21 cellular contexts compared by ENCODE assay signal in genomic region chr17:44105483-44105882, GRCh38. TPM values are rescaled to one million over a fixed set of nuclear protein-coding genes. Genes with fewer than 3 reads are reported as not detected.
DNase-seq lines count a peak whose midpoint lies in the region; ATAC-seq, FAIRE-seq and TF ChIP-seq lines count a peak whose summit lies in the region.
"Had no signal": no experiment of that assay in that cellular context is flagged by ENCODE, and none has a peak within 500 bp of the region (broad histone marks: within the 10 kb centered on the region; RNA-seq: fewer than 3 reads in every experiment).

No MANE protein-coding gene starts in this region.

- CTCF ChIA-PET in K562 (lab: Yijun Ruan, JAX; ENCODE audit: low intra/inter-chr PET ratio), result interaction anchor here (0.5 kb wide), 1 partner anchor 225 kb away, joined by 4 read pairs; no protein-coding TSS in a partner anchor

- TF ChIP-seq CTCF in K562 (IDR thresholded peaks at IDR 0.05 in 2 of 3, conservative IDR thresholded peaks at IDR 0.05 in 1 of 3; ENCODE audit: insufficient read depth in 2 of 3, low read depth in 1 of 3, low read length in 3 of 3), result no peak
- no peak for TF ChIP-seq CTCF in sigmoid colon (IDR thresholded peaks at IDR 0.05)

- no peaks in the 10 kb centered on the region for H3K9me3 ChIP-seq in K562 (replicated peaks; ENCODE audit: control insufficient read depth, insufficient read depth, low read depth, low read length)
- no peaks in the 10 kb centered on the region for H3K9me3 ChIP-seq in sigmoid colon
- H3K9me3 ChIP-seq: heart left ventricle, upper lobe of left lung had no signal

- H2AFZ ChIP-seq in K562 (ENCODE audit: low read depth, low read length), result no peak overlapping the region

- no peaks in the 10 kb centered on the region for H3K27me3 Mint-ChIP-seq in activated naive CD8-positive, alpha-beta T cell treated with anti-CD3 and anti-CD28 coated beads, Interleukin-2, amount 50 U/mL, for 24 hours
- H3K27me3 Mint-ChIP-seq: activated B cell treated with CpG ODN at 0.5 μM for 24 hours; CD4-positive, CD25-positive, alpha-beta regulatory T cell; dendritic cell treated with granulocyte-macrophage colony-stimulating factor and Interleukin-4, amounts not matched to agents 40 ng/mL and 50 ng/mL, for 4 days had no signal

- no peak overlapping the region for H3K4me3 Mint-ChIP-seq in activated naive CD8-positive, alpha-beta T cell treated with anti-CD3 and anti-CD28 coated beads, Interleukin-2, amount 50 U/mL, for 24 hours
- H3K4me3 Mint-ChIP-seq: activated B cell treated with CpG ODN at 0.5 μM for 24 hours; dendritic cell treated with granulocyte-macrophage colony-stimulating factor and Interleukin-4, amounts not matched to agents 40 ng/mL and 50 ng/mL, for 4 days had no signal

- no peaks in the 10 kb centered on the region for H3K9me3 Mint-ChIP-seq in activated naive CD8-positive, alpha-beta T cell treated with anti-CD3 and anti-CD28 coated beads, Interleukin-2, amount 50 U/mL, for 24 hours
- H3K9me3 Mint-ChIP-seq: activated B cell treated with CpG ODN at 0.5 μM for 24 hours; CD4-positive, CD25-positive, alpha-beta regulatory T cell; dendritic cell treated with granulocyte-macrophage colony-stimulating factor and Interleukin-4, amounts not matched to agents 40 ng/mL and 50 ng/mL, for 4 days had no signal

- H3K4me1 ChIP-seq in K562 (replicated peaks in 1 of 2; ENCODE audit: control insufficient read depth in 2 of 2, insufficient read depth in 2 of 2, low read length in 2 of 2) (peaks cover 18 to 36% of the 10 kb centered on the region in 2 experiments), sigmoid colon (peaks cover 0 to 77% (median 72%) of the 10 kb centered on the region in 4 donors)

- BruUV-seq in K562 (replicated peaks; lab: Mats Ljungman, UMichigan), result no TSS peak

- no peak for TF ChIP-seq POLR2A in K562 (conservative IDR thresholded peaks at IDR 0.05)
- no peak for TF ChIP-seq POLR2A in sigmoid colon (IDR thresholded peaks at IDR 0.05)

- no peaks in the 10 kb centered on the region for H3K27me3 ChIP-seq in K562 (ENCODE audit: control insufficient read depth in 2 of 2, insufficient read depth in 2 of 2, low read length in 2 of 2)
- no peaks in the 10 kb centered on the region for H3K27me3 ChIP-seq in sigmoid colon
- H3K27me3 ChIP-seq: heart left ventricle, upper lobe of left lung had no signal

- H3K27ac ChIP-seq in K562 (ENCODE audit: extremely low read depth, low read depth, low read length) (no peak overlapping the region), sigmoid colon (peak overlapping the region in 3 of 4 donors; percentile 21 to 95 (median 34))

- H3K79me2 ChIP-seq in K562 (ENCODE audit: control insufficient read depth, insufficient read depth, low read length), result no peaks in the 10 kb centered on the region

- H3K27ac Mint-ChIP-seq in activated naive CD8-positive, alpha-beta T cell treated with anti-CD3 and anti-CD28 coated beads, Interleukin-2, amount 50 U/mL, for 24 hours, result no peak overlapping the region
- H3K27ac Mint-ChIP-seq: activated B cell treated with CpG ODN at 0.5 μM for 24 hours; CD4-positive, CD25-positive, alpha-beta regulatory T cell; dendritic cell treated with granulocyte-macrophage colony-stimulating factor and Interleukin-4, amounts not matched to agents 40 ng/mL and 50 ng/mL, for 4 days had no signal

- peaks cover 4% of the 10 kb centered on the region for H4K20me1 ChIP-seq in K562 (replicated peaks; ENCODE audit: control insufficient read depth, insufficient read depth, low read length)

- H3K4me1 Mint-ChIP-seq in activated naive CD8-positive, alpha-beta T cell treated with anti-CD3 and anti-CD28 coated beads, Interleukin-2, amount 50 U/mL, for 24 hours, result peaks cover 2% of the 10 kb centered on the region

- H3K36me3 Mint-ChIP-seq in activated naive CD8-positive, alpha-beta T cell treated with anti-CD3 and anti-CD28 coated beads, Interleukin-2, amount 50 U/mL, for 24 hours (ENCODE audit: low read depth), result peaks cover 3% of the 10 kb centered on the region
- H3K36me3 Mint-ChIP-seq: CD4-positive, CD25-positive, alpha-beta regulatory T cell had no signal

- intact Hi-C loops in K562 (cut with micrococcal nuclease), result no loop called here
- intact Hi-C loops in sigmoid colon (cut with DNase I), result no loop called here

- 44% methylated on average over 3 of the region's 3 CpGs for WGBS in K562 (ENCODE audit: insufficient coverage, low coverage, missing lambda C conversion rate)
- WGBS in sigmoid colon, 2 donors, result 76 to 88% methylated on average over 3 of the region's 3 CpGs

- H3K9ac ChIP-seq in K562 (ENCODE audit: insufficient read depth in 1 of 2, low read depth in 2 of 2, low read length in 2 of 2), result no peak overlapping the region

- in situ Hi-C loops in K562 (cut with MboI), result no loop called here

- POLR2A ChIA-PET in K562 (lab: Yijun Ruan, JAX), result interaction anchor here (0.6 to 1.3 kb wide), 4 partner anchors 9 to 39 kb away, joined by 3 to 5 read pairs (median 4); partner anchors contain the start of gene LSM12

- H3K4me3 ChIP-seq in K562 (no peak overlapping the region), sigmoid colon (no peak overlapping the region)
- H3K4me3 ChIP-seq: heart left ventricle, upper lobe of left lung had no signal

- TF ChIP-seq EP300 in K562 (IDR thresholded peaks at IDR 0.05; ENCODE audit: low read length) (no peak), sigmoid colon (IDR thresholded peaks at IDR 0.05) (no peak)

- H3K4me2 ChIP-seq in K562 (ENCODE audit: insufficient read depth, low read length), result no peak overlapping the region

- ATAC-seq in K562 (no peak), HG03175 (IDR thresholded peaks at IDR 0.05; ENCODE audit: unreplicated experiment) (no peak)
- no peak for ATAC-seq in activated naive CD8-positive, alpha-beta T cell treated with anti-CD3 and anti-CD28 coated beads, Interleukin-2, amount 50 U/mL, for 24 hours
- ATAC-seq: heart left ventricle, sciatic nerve had no signal

- DNase-seq in NCI-H2081 (lab: John Stamatoyannopoulos, UW) (peak; percentile 52 to 78), NCI-H2081 treated with DMSO at 0.1 percent for 48 hours (lab: John Stamatoyannopoulos, UW) (no peak), NCI-H1105 (lab: John Stamatoyannopoulos, UW) (peak; percentile 27), K562 (ENCODE audit: extremely low read depth in 1 of 4, low spot score in 3 of 4) (no peak), sigmoid colon (no peak)
- DNase-seq in activated CD8-positive, alpha-beta memory T cell treated with anti-CD3 and anti-CD28 coated beads for 24 hours, result no peak
- no peak for DNase-seq in activated naive CD8-positive, alpha-beta T cell treated with anti-CD3 and anti-CD28 coated beads, Interleukin-2, amount 50 U/mL, for 24 hours
- DNase-seq: activated B cell treated with CpG ODN at 0.5 μM for 24 hours; activated gamma-delta T cell treated with Interleukin-2 at 50 U/mL for 16 hours; CD4-positive, CD25-positive, alpha-beta regulatory T cell; H7; heart left ventricle; NCI-H1048; NCI-H510A; upper lobe of left lung had no signal

- peaks cover 7% of the 10 kb centered on the region for H3K9me1 ChIP-seq in K562 (ENCODE audit: control insufficient read depth, insufficient read depth, low read length)

- no peak for TF ChIP-seq RAD21 in K562 (CRISPR knock-in tag; conservative IDR thresholded peaks at IDR 0.05 in 1 of 2, IDR thresholded peaks at IDR 0.05 in 1 of 2)

- H3K36me3 ChIP-seq in K562 (ENCODE audit: control insufficient read depth, insufficient read depth, low read length) (no peaks in the 10 kb centered on the region; the same call in 2 of the 3 replicates), sigmoid colon (peaks cover 0 to 6% (median 3%) of the 10 kb centered on the region in 4 donors)

- no peak for FAIRE-seq in K562 (lab: Jason Lieb, UNC)
- FAIRE-seq: A204.1, astrocyte, islet of Langerhans had no signal

RNA-seq across cellular contexts. Expression of gene HDAC5, which starts 18.0 kb away (rescaled TPM):
- 27.5 and 79.4 TPM in 2 replicates for total RNA-seq in K562 (2011; cell fraction: chromatin; rRNA removed; ENCODE audit: low replicate concordance)
- 54.3 and 56.9 TPM in 2 replicates for total RNA-seq in K562 (2011; cell fraction: nucleolus; rRNA removed)
- 39.6 and 46.3 TPM in 2 replicates for total RNA-seq in K562 (2011; cell fraction: nucleoplasm; rRNA removed)
- total RNA-seq in K562 (2014; rRNA removed), result 26.2 and 29.6 TPM in 2 replicates
- total RNA-seq in K562 (2014; rRNA removed; fragmentation: Illumina TruSeq; extraction: Trizol), result 4.7 and 6.5 TPM in 2 replicates
- 8.0 and 8.7 TPM in 2 replicates for total RNA-seq in K562 (2015; rRNA removed; fragmentation: Illumina TruSeq; extraction: Trizol)
- 23.1 and 25.1 TPM in 2 replicates for total RNA-seq in K562 (2021)
- 24.0 and 36.0 TPM in 2 replicates for polyA plus RNA-seq in K562 (2011; rRNA removed)
- polyA plus RNA-seq in K562 (2011; cell fraction: cytosol; rRNA removed), result 31.1 and 42.9 TPM in 2 replicates
- polyA plus RNA-seq in K562 (2011; cell fraction: nucleus; rRNA removed), result 34.0 and 43.6 TPM in 2 replicates
- 18.3 and 32.1 TPM in 2 replicates for polyA plus RNA-seq in K562 (2012)
- polyA plus RNA-seq in K562 (2014; fragmentation: Illumina TruSeq; extraction: Trizol), result 16.4 and 20.5 TPM in 2 replicates
- under 1 TPM; 0.45 to 0.73 TPM for polyA plus RNA-seq in K562 (2014; fragmentation: Nextera tagmentation; extraction: Ambion mirVana)
- polyA plus RNA-seq in K562 (2014; rRNA removed), result 18.6 and 20.2 TPM in 2 replicates
- polyA minus RNA-seq in K562 (2011; rRNA and poly(A)+ RNA removed), result 17.7 and 29.2 TPM in 2 replicates
- 26.6 and 29.1 TPM in 2 replicates for polyA minus RNA-seq in K562 (2011; cell fraction: cytosol; rRNA and poly(A)+ RNA removed)
- polyA minus RNA-seq in K562 (2011; cell fraction: nucleus; rRNA and poly(A)+ RNA removed), result 16.2 and 17.5 TPM in 2 replicates
- total RNA-seq in sigmoid colon, result 10 to 100 TPM; 58.2 to 87.5 (median 69.4) TPM
- 10 to 100 TPM; 15.3 to 21.8 (median 16.8) TPM for polyA plus RNA-seq in sigmoid colon

RNA-seq across cellular contexts. Expression of gene G6PC3, which starts 34.9 kb away (rescaled TPM):
- total RNA-seq in K562 (2011; cell fraction: chromatin; rRNA removed; ENCODE audit: low replicate concordance), result 33.6 and 98.9 TPM in 2 replicates
- total RNA-seq in K562 (2011; cell fraction: nucleolus; rRNA removed), result 135 and 137 TPM in 2 replicates
- 99.2 and 101 TPM in 2 replicates for total RNA-seq in K562 (2011; cell fraction: nucleoplasm; rRNA removed)
- 31.1 and 37.6 TPM in 2 replicates for total RNA-seq in K562 (2014; rRNA removed)
- 11.4 and 11.6 TPM in 2 replicates for total RNA-seq in K562 (2014; rRNA removed; fragmentation: Illumina TruSeq; extraction: Trizol)
- 24.1 and 26.8 TPM in 2 replicates for total RNA-seq in K562 (2015; rRNA removed; fragmentation: Illumina TruSeq; extraction: Trizol)
- total RNA-seq in K562 (2021), result 41.9 and 47.4 TPM in 2 replicates
- polyA plus RNA-seq in K562 (2011; rRNA removed), result 46.6 and 55.1 TPM in 2 replicates
- 121 and 218 TPM in 2 replicates for polyA plus RNA-seq in K562 (2011; cell fraction: cytosol; rRNA removed)
- 51.8 and 71.7 TPM in 2 replicates for polyA plus RNA-seq in K562 (2011; cell fraction: nucleus; rRNA removed)
- 62.0 and 81.3 TPM in 2 replicates for polyA plus RNA-seq in K562 (2012)
- 49.5 and 60.5 TPM in 2 replicates for polyA plus RNA-seq in K562 (2014; fragmentation: Illumina TruSeq; extraction: Trizol)
- 10 to 100 TPM; 10.4 to 14.8 TPM for polyA plus RNA-seq in K562 (2014; fragmentation: Nextera tagmentation; extraction: Ambion mirVana)
- polyA plus RNA-seq in K562 (2014; rRNA removed), result 56.3 and 57.8 TPM in 2 replicates
- polyA minus RNA-seq in K562 (2011; rRNA and poly(A)+ RNA removed), result 31.6 and 48.8 TPM in 2 replicates
- polyA minus RNA-seq in K562 (2011; cell fraction: cytosol; rRNA and poly(A)+ RNA removed), result 44.7 and 61.0 TPM in 2 replicates
- 24.7 and 25.6 TPM in 2 replicates for polyA minus RNA-seq in K562 (2011; cell fraction: nucleus; rRNA and poly(A)+ RNA removed)
- 10 to 100 TPM; 22.2 to 29.8 (median 25.9) TPM for total RNA-seq in sigmoid colon
- 10 to 100 TPM in 1 of 3 donors, 1 to 10 TPM in 2; 8.4 to 45.5 (median 9.7) TPM for polyA plus RNA-seq in sigmoid colon

RNA-seq across cellular contexts. Expression of gene HROB, which starts 36.2 kb away (rescaled TPM):
- 57.8 and 130 TPM in 2 replicates for total RNA-seq in K562 (2011; cell fraction: chromatin; rRNA removed; ENCODE audit: low replicate concordance)
- 60.3 and 68.5 TPM in 2 replicates for total RNA-seq in K562 (2011; cell fraction: nucleolus; rRNA removed)
- total RNA-seq in K562 (2011; cell fraction: nucleoplasm; rRNA removed), result 45.9 and 50.4 TPM in 2 replicates
- 10.4 and 15.0 TPM in 2 replicates for total RNA-seq in K562 (2014; rRNA removed)
- total RNA-seq in K562 (2014; rRNA removed; fragmentation: Illumina TruSeq; extraction: Trizol), result 7.1 and 9.3 TPM in 2 replicates
- 9.6 and 9.8 TPM in 2 replicates for total RNA-seq in K562 (2015; rRNA removed; fragmentation: Illumina TruSeq; extraction: Trizol)
- 17.5 and 20.1 TPM in 2 replicates for total RNA-seq in K562 (2021)
- 11.9 and 25.9 TPM in 2 replicates for polyA plus RNA-seq in K562 (2011; rRNA removed)
- polyA plus RNA-seq in K562 (2011; cell fraction: cytosol; rRNA removed), result 22.0 and 24.6 TPM in 2 replicates
- 34.5 and 44.9 TPM in 2 replicates for polyA plus RNA-seq in K562 (2011; cell fraction: nucleus; rRNA removed)
- polyA plus RNA-seq in K562 (2012), result 11.8 and 18.1 TPM in 2 replicates
- polyA plus RNA-seq in K562 (2014; fragmentation: Illumina TruSeq; extraction: Trizol), result 18.9 and 19.5 TPM in 2 replicates
- polyA plus RNA-seq in K562 (2014; fragmentation: Nextera tagmentation; extraction: Ambion mirVana), result 1 to 10 TPM; 6.6 to 6.7 TPM
- polyA plus RNA-seq in K562 (2014; rRNA removed), result 10.6 and 13.5 TPM in 2 replicates
- polyA minus RNA-seq in K562 (2011; rRNA and poly(A)+ RNA removed), result 21.5 and 22.0 TPM in 2 replicates
- 15.9 and 16.5 TPM in 2 replicates for polyA minus RNA-seq in K562 (2011; cell fraction: cytosol; rRNA and poly(A)+ RNA removed)
- 10.0 and 13.3 TPM in 2 replicates for polyA minus RNA-seq in K562 (2011; cell fraction: nucleus; rRNA and poly(A)+ RNA removed)
- 1 to 10 TPM in 1 of 4 donors, under 1 TPM in 3; 0.36 to 3.3 (median 0.52) TPM for total RNA-seq in sigmoid colon
- 1 to 10 TPM in 1 of 3 donors, under 1 TPM in 1, not detected in 1; 0.69 to 3.1 TPM for polyA plus RNA-seq in sigmoid colon

RNA-seq across cellular contexts. Expression of gene LSM12, which starts 39.0 kb away (rescaled TPM):
- 48.1 and 49.0 TPM in 2 replicates for total RNA-seq in K562 (2011; cell fraction: chromatin; rRNA removed; ENCODE audit: low replicate concordance)
- 32.9 and 33.7 TPM in 2 replicates for total RNA-seq in K562 (2011; cell fraction: nucleolus; rRNA removed)
- total RNA-seq in K562 (2011; cell fraction: nucleoplasm; rRNA removed), result 64.8 and 108 TPM in 2 replicates
- total RNA-seq in K562 (2014; rRNA removed), result 53.0 and 71.1 TPM in 2 replicates
- total RNA-seq in K562 (2014; rRNA removed; fragmentation: Illumina TruSeq; extraction: Trizol), result 78.4 and 82.8 TPM in 2 replicates
- 95.0 and 102 TPM in 2 replicates for total RNA-seq in K562 (2015; rRNA removed; fragmentation: Illumina TruSeq; extraction: Trizol)
- 104 and 108 TPM in 2 replicates for total RNA-seq in K562 (2021)
- polyA plus RNA-seq in K562 (2011; rRNA removed), result 66.3 and 82.2 TPM in 2 replicates
- 56.4 and 75.0 TPM in 2 replicates for polyA plus RNA-seq in K562 (2011; cell fraction: cytosol; rRNA removed)
- polyA plus RNA-seq in K562 (2011; cell fraction: nucleus; rRNA removed), result 32.9 and 38.2 TPM in 2 replicates
- 40.9 and 63.3 TPM in 2 replicates for polyA plus RNA-seq in K562 (2012)
- polyA plus RNA-seq in K562 (2014; fragmentation: Illumina TruSeq; extraction: Trizol), result 98.5 and 124 TPM in 2 replicates
- polyA plus RNA-seq in K562 (2014; fragmentation: Nextera tagmentation; extraction: Ambion mirVana), result 100 to 1,000 TPM in 1 of 2 experiments, 10 to 100 TPM in 1; 89.3 to 258 TPM
- 70.0 and 80.9 TPM in 2 replicates for polyA plus RNA-seq in K562 (2014; rRNA removed)
- 133 and 173 TPM in 2 replicates for polyA minus RNA-seq in K562 (2011; rRNA and poly(A)+ RNA removed)
- polyA minus RNA-seq in K562 (2011; cell fraction: cytosol; rRNA and poly(A)+ RNA removed), result 44.4 and 52.5 TPM in 2 replicates
- 11.3 and 24.1 TPM in 2 replicates for polyA minus RNA-seq in K562 (2011; cell fraction: nucleus; rRNA and poly(A)+ RNA removed)
- 10 to 100 TPM; 33.8 to 46.9 (median 40.1) TPM for total RNA-seq in sigmoid colon
- 10 to 100 TPM; 28.8 to 41.6 (median 37.9) TPM for polyA plus RNA-seq in sigmoid colon

Comparison
In these comparisons a context has a peak if more than half of its experiments do, and no peak if none do; other contexts are left out.
1. DNase-seq: peak in NCI-H2081 (2 of 2) and NCI-H1105 (single experiment); none in NCI-H2081 treated with DMSO at 0.1 percent for 48 hours (single experiment), K562 (0 of 4), sigmoid colon (single experiment), activated CD8-positive, alpha-beta memory T cell treated with anti-CD3 and anti-CD28 coated beads for 24 hours (single experiment) and activated naive CD8-positive, alpha-beta T cell treated with anti-CD3 and anti-CD28 coated beads, Interleukin-2, amount 50 U/mL, for 24 hours (single experiment).